6 cellular contexts compared by ENCODE assay signal in the genomic region with DNA sequence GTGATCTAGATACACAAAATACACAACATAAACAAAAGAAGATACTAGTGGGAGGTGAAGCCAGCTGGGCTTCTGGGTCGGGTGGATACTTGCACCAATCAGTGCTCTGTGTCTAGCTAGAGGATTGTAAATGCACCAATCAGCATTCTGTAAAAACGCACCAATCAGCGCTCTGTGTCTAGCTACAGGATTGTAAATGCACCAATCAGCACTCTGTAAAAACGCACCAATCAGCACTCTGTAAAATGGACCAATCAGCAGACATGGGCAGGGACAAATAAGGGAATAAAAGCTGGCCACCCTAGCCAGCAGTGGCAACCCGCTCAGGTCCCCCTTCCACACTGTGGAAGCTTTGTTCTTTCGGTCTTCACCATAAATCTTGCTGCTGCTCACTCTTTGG. TPM values are rescaled to one million over a fixed set of nuclear protein-coding genes. Genes with fewer than 3 reads are reported as not detected.
"Had no signal": no experiment of that assay in that cellular context is flagged by ENCODE, and none has a peak within 500 bp of the region (broad histone marks: within the 10 kb centered on the region; RNA-seq: fewer than 3 reads in every experiment).

No MANE protein-coding gene starts in this region.

RNA-seq across cellular contexts. Expression of gene FAM83C, which starts 53.7 kb away (rescaled TPM):
- total RNA-seq: GM23248, H4, H7, H9, HFFc6 had no signal
- polyA plus RNA-seq: GM23248, GM23338 had no signal
